ENCODE assay signal across 7 cellular contexts in genomic region chrX:55451626-55451989, GRCh38. TPM values are rescaled to one million over a fixed set of nuclear protein-coding genes. Genes with fewer than 3 reads are reported as not detected.
DNase-seq lines count a peak whose midpoint lies in the region; ATAC-seq and TF ChIP-seq lines count a peak whose summit lies in the region.

No MANE protein-coding gene starts in this region.

- H3K36me3 ChIP-seq in body of pancreas (replicated peaks in 1 of 2; ENCODE audit: insufficient read depth in 1 of 2, low read depth in 2 of 2): no peaks in the 10 kb centered on the region
- no peaks in the 10 kb centered on the region for H3K36me3 ChIP-seq in lung (ENCODE audit: control insufficient read depth in 2 of 2, insufficient read depth in 2 of 2, low read length in 2 of 2)
- no peaks in the 10 kb centered on the region for H3K36me3 ChIP-seq in uterus

- DNase-seq in body of pancreas (no peak), lung (ENCODE audit: low spot score) (no peak), uterus (no peak), GM13976 (ENCODE audit: low spot score) (no peak)

- WGBS in body of pancreas, 2 donors: 0 to 2% methylated on average over 6 to 11 of the region's 11 CpGs
- 2 to 39% methylated on average over 11 of the region's 11 CpGs for WGBS in lung, 2 donors

- in situ Hi-C loops in GM13976 (cut with MboI; ENCODE audit: low sequenced_read_pairs, unreplicated experiment): no loop called here

- no peaks in the 10 kb centered on the region for H3K9me3 ChIP-seq in body of pancreas
- H3K9me3 ChIP-seq in lung (ENCODE audit: control insufficient read depth in 2 of 2, insufficient read depth in 1 of 2, low read length in 1 of 2): peaks cover 0 to 2% of the 10 kb centered on the region in 2 donors
- H3K9me3 ChIP-seq in uterus: no peaks in the 10 kb centered on the region

- no peak for TF ChIP-seq CTCF in body of pancreas (IDR thresholded peaks at IDR 0.05)
- TF ChIP-seq CTCF in lung (IDR thresholded peaks at IDR 0.05; ENCODE audit: control extremely low read depth, extremely low read depth): no peak
- no peak for TF ChIP-seq CTCF in uterus (IDR thresholded peaks at IDR 0.05)
- no peak for TF ChIP-seq CTCF in GM13976 (IDR thresholded peaks at IDR 0.05; ENCODE audit: borderline replicate concordance, control extremely low read depth, extremely low read depth, insufficient read depth, missing control alignments)

- ATAC-seq in GM19452 (IDR thresholded peaks at IDR 0.05; ENCODE audit: unreplicated experiment): peak; percentile 28
- ATAC-seq in HG03175 (IDR thresholded peaks at IDR 0.05; ENCODE audit: unreplicated experiment): peak; percentile 8
- peak; percentile 66 for ATAC-seq in body of pancreas
- no peak for ATAC-seq in lung (ENCODE audit: insufficient read depth, low FRiP score)
- ATAC-seq in GM18873 (IDR thresholded peaks at IDR 0.05; ENCODE audit: low FRiP score, unreplicated experiment): no peak

- intact Hi-C loops in body of pancreas (cut with DNase I) (no loop called here), uterus (cut with DNase I; ENCODE audit: low total_unique reads) (no loop called here)

- TF ChIP-seq POLR2A in body of pancreas (IDR thresholded peaks at IDR 0.05): no peak
- TF ChIP-seq POLR2A in uterus (IDR thresholded peaks at IDR 0.05): no peak

- no peaks in the 10 kb centered on the region for H3K4me1 ChIP-seq in body of pancreas
- H3K4me1 ChIP-seq in lung (ENCODE audit: control insufficient read depth in 2 of 2, insufficient read depth in 2 of 2, low read length in 2 of 2): peaks cover 0 to 5% of the 10 kb centered on the region in 2 donors
- no peaks in the 10 kb centered on the region for H3K4me1 ChIP-seq in uterus

- H3K4me3 ChIP-seq in body of pancreas (peak overlapping the region in 1 of 2 donors; percentile 67), lung (peak overlapping the region; percentile 27), uterus (peak overlapping the region; percentile 42 to 74)

- H3K27ac ChIP-seq in body of pancreas (peak overlapping the region in 3 of 4 donors; percentile 19 to 80 (median 55)), lung (ENCODE audit: low read depth in 1 of 2, low read length in 1 of 2) (peak overlapping the region; percentile 77 to 88), uterus (peak overlapping the region; percentile 86 to 92)

- no peaks in the 10 kb centered on the region for H3K27me3 ChIP-seq in body of pancreas
- H3K27me3 ChIP-seq in lung (ENCODE audit: control insufficient read depth, insufficient read depth): no peaks in the 10 kb centered on the region
- H3K27me3 ChIP-seq in uterus: no peaks in the 10 kb centered on the region

RNA-seq across cellular contexts. Expression of gene MAGEH1, which starts 0.3 kb away (rescaled TPM):
- total RNA-seq in body of pancreas (10 to 100 TPM; 13.7 to 23.4 TPM), lung (10 to 100 TPM; 22.3 to 63.3 TPM), uterus (10 to 100 TPM; 36.9 to 99.6 (median 66.5) TPM)
- 10 to 100 TPM; 16.8 to 26.8 TPM for polyA plus RNA-seq in lung

RNA-seq across cellular contexts. Expression of gene USP51, which starts 38.0 kb away (rescaled TPM):
- total RNA-seq in body of pancreas (1 to 10 TPM in 1 of 2 donors, under 1 TPM in 1; 0.99 to 1.6 TPM), lung (10 to 100 TPM in 1 of 2 donors, 1 to 10 TPM in 1; 4.4 to 10.2 TPM), uterus (1 to 10 TPM in 3 of 4 donors, under 1 TPM in 1; 0.26 to 8.2 (median 4.4) TPM)
- 1 to 10 TPM in 1 of 2 donors, under 1 TPM in 1; 0.70 to 1.3 TPM for polyA plus RNA-seq in lung

Comparison
In these comparisons a context has a peak if more than half of its experiments do, and no peak if none do; other contexts are left out.
1. ATAC-seq: peak in GM19452 (single experiment), HG03175 (single experiment) and body of pancreas (single experiment); none in lung (single experiment) and GM18873 (single experiment).
2. Peak in every context shown above with its lines, with median percentiles within 50 percentile points of each other: H3K27ac ChIP-seq.